17 cellular contexts compared by ENCODE assay signal in genomic region chr16:75616541-75617010, GRCh38. TPM values are rescaled to one million over a fixed set of nuclear protein-coding genes. Genes with fewer than 3 reads are reported as not detected.
DNase-seq lines count a peak whose midpoint lies in the region; ATAC-seq and TF ChIP-seq lines count a peak whose summit lies in the region.
"Had no signal": no experiment of that assay in that cellular context is flagged by ENCODE, and none has a peak within 500 bp of the region (broad histone marks: within the 10 kb centered on the region; RNA-seq: fewer than 3 reads in every experiment).

No MANE protein-coding gene starts in this region.

- WGBS in upper lobe of left lung, 2 donors: 89 to 97% methylated on average over 4 of the region's 4 CpGs

- TF ChIP-seq CTCF in endothelial cell (IDR thresholded peaks at IDR 0.05; ENCODE audit: unreplicated experiment): no peak
- TF ChIP-seq CTCF in upper lobe of left lung (IDR thresholded peaks at IDR 0.05): no peak

- H3K27ac ChIP-seq in upper lobe of left lung: peak overlapping the region in 1 of 4 donors; percentile 28
- H3K27ac ChIP-seq: C4-2B, hepatocyte, KMS-11, tibial nerve had no signal

- TF ChIP-seq POLR2A in upper lobe of left lung (IDR thresholded peaks at IDR 0.05): no peak

- peaks cover 66% of the 10 kb centered on the region for H3K36me3 Mint-ChIP-seq in activated CD4-positive, alpha-beta T cell treated with anti-CD3 and anti-CD28 coated beads, Interleukin-2, amount 10 ng/mL, durations not matched to agents 24 days and 14 days (ENCODE audit: low read depth)
- H3K36me3 Mint-ChIP-seq in T-helper 1 cell treated with Interleukin-12 subunit alpha and Interleukin-12 subunit beta and Interleukin-4 antibody, amounts not matched to agents 30 μg/mL and 1 μg/mL, for 36 hours (ENCODE audit: low read depth): peaks cover 42% of the 10 kb centered on the region
- H3K36me3 Mint-ChIP-seq in endothelial cell (ENCODE audit: low read depth, unreplicated experiment): peaks cover 44% of the 10 kb centered on the region

- peaks cover 2 to 75% (median 65%) of the 10 kb centered on the region in 4 donors for H3K36me3 ChIP-seq in upper lobe of left lung

- H3K4me3 ChIP-seq in upper lobe of left lung: no peak overlapping the region
- H3K4me3 ChIP-seq: hepatocyte, tibial nerve had no signal

- peak; percentile 45 for ATAC-seq in GM21390 (IDR thresholded peaks at IDR 0.05; ENCODE audit: unreplicated experiment)
- ATAC-seq in upper lobe of left lung (ENCODE audit: low FRiP score in 2 of 2): no peak
- ATAC-seq: right cardiac atrium had no signal

- no peaks in the 10 kb centered on the region for H3K9me3 Mint-ChIP-seq in activated CD4-positive, alpha-beta T cell treated with anti-CD3 and anti-CD28 coated beads, Interleukin-2, amount 10 ng/mL, durations not matched to agents 24 days and 14 days
- no peaks in the 10 kb centered on the region for H3K9me3 Mint-ChIP-seq in T-helper 1 cell treated with Interleukin-12 subunit alpha and Interleukin-12 subunit beta and Interleukin-4 antibody, amounts not matched to agents 30 μg/mL and 1 μg/mL, for 36 hours
- H3K9me3 Mint-ChIP-seq in endothelial cell (ENCODE audit: unreplicated experiment): no peaks in the 10 kb centered on the region
- H3K9me3 Mint-ChIP-seq: H9 had no signal

- peak overlapping the region; percentile 62 for H3K27ac Mint-ChIP-seq in activated CD4-positive, alpha-beta T cell treated with anti-CD3 and anti-CD28 coated beads, Interleukin-2, amount 10 ng/mL, durations not matched to agents 24 days and 14 days
- H3K27ac Mint-ChIP-seq in T-helper 1 cell treated with Interleukin-12 subunit alpha and Interleukin-12 subunit beta and Interleukin-4 antibody, amounts not matched to agents 30 μg/mL and 1 μg/mL, for 36 hours: peak overlapping the region; percentile 91
- peak overlapping the region; percentile 82 for H3K27ac Mint-ChIP-seq in endothelial cell (ENCODE audit: unreplicated experiment)
- H3K27ac Mint-ChIP-seq: H9 had no signal

- intact Hi-C loops in activated CD4-positive, alpha-beta T cell treated with anti-CD3 and anti-CD28 coated beads, Interleukin-2, amount 10 ng/mL, durations not matched to agents 24 days and 14 days (cut with micrococcal nuclease): no loop called here

- H3K4me1 ChIP-seq in upper lobe of left lung: peaks cover under 1 to 8% (median 3%) of the 10 kb centered on the region in 4 donors

- H3K4me1 Mint-ChIP-seq in activated CD4-positive, alpha-beta T cell treated with anti-CD3 and anti-CD28 coated beads, Interleukin-2, amount 10 ng/mL, durations not matched to agents 24 days and 14 days: peaks cover 21% of the 10 kb centered on the region
- peaks cover 23% of the 10 kb centered on the region for H3K4me1 Mint-ChIP-seq in T-helper 1 cell treated with Interleukin-12 subunit alpha and Interleukin-12 subunit beta and Interleukin-4 antibody, amounts not matched to agents 30 μg/mL and 1 μg/mL, for 36 hours (ENCODE audit: low read depth)
- peaks cover 30% of the 10 kb centered on the region for H3K4me1 Mint-ChIP-seq in endothelial cell (ENCODE audit: unreplicated experiment)

- H3K27me3 ChIP-seq in upper lobe of left lung: no peaks in the 10 kb centered on the region
- H3K27me3 ChIP-seq: hepatocyte, tibial nerve had no signal

- no peak for TF ChIP-seq EP300 in upper lobe of left lung (IDR thresholded peaks at IDR 0.05)

- no peaks in the 10 kb centered on the region for H3K27me3 Mint-ChIP-seq in activated CD4-positive, alpha-beta T cell treated with anti-CD3 and anti-CD28 coated beads, Interleukin-2, amount 10 ng/mL, durations not matched to agents 24 days and 14 days
- H3K27me3 Mint-ChIP-seq in T-helper 1 cell treated with Interleukin-12 subunit alpha and Interleukin-12 subunit beta and Interleukin-4 antibody, amounts not matched to agents 30 μg/mL and 1 μg/mL, for 36 hours (ENCODE audit: low read depth): no peaks in the 10 kb centered on the region
- H3K27me3 Mint-ChIP-seq in endothelial cell (ENCODE audit: unreplicated experiment): peaks cover 9% of the 10 kb centered on the region

- H3K9me3 ChIP-seq in upper lobe of left lung: no peaks in the 10 kb centered on the region
- H3K9me3 ChIP-seq: tibial nerve had no signal

- DNase-seq in activated CD4-positive, alpha-beta T cell treated with anti-CD3 and anti-CD28 coated beads, Interleukin-2, amount 10 ng/mL, durations not matched to agents 24 days and 14 days: no peak
- no peak for DNase-seq in activated CD4-positive, alpha-beta T cell treated with anti-CD3 and anti-CD28 coated beads for 1 hour
- no peak for DNase-seq in endothelial cell (ENCODE audit: low spot score)
- no peak for DNase-seq in GM19240 (ENCODE audit: insufficient read length, low spot score)
- DNase-seq in upper lobe of left lung: no peak
- no peak for DNase-seq in NCI-H1436 (lab: John Stamatoyannopoulos, UW)
- DNase-seq: H9; NCI-H1092 treated with DMSO at 0.1 percent for 48 hours; nucleus accumbens; right cardiac atrium; stimulated activated CD4-positive, alpha-beta T cell treated with anti-CD3 and anti-CD28 coated beads, Interleukin-2, amount 100 ng/mL, for 24 hours had no signal

- H3K4me3 Mint-ChIP-seq in activated CD4-positive, alpha-beta T cell treated with anti-CD3 and anti-CD28 coated beads, Interleukin-2, amount 10 ng/mL, durations not matched to agents 24 days and 14 days: peak overlapping the region; percentile 35
- H3K4me3 Mint-ChIP-seq in T-helper 1 cell treated with Interleukin-12 subunit alpha and Interleukin-12 subunit beta and Interleukin-4 antibody, amounts not matched to agents 30 μg/mL and 1 μg/mL, for 36 hours: peak overlapping the region; percentile 40
- peak overlapping the region; percentile 66 for H3K4me3 Mint-ChIP-seq in endothelial cell (ENCODE audit: unreplicated experiment)
- H3K4me3 Mint-ChIP-seq: H9 had no signal

RNA-seq across cellular contexts. Expression of gene ADAT1, which starts 6.5 kb away (rescaled TPM):
- total RNA-seq in activated CD4-positive, alpha-beta T cell treated with anti-CD3 and anti-CD28 coated beads, Interleukin-2, amount 10 ng/mL, durations not matched to agents 24 days and 14 days: 58.6 and 64.4 TPM in 2 replicates
- total RNA-seq in endothelial cell (ENCODE audit: unreplicated experiment): 137 TPM
- total RNA-seq in upper lobe of left lung: 10 to 100 TPM; 30.6 to 77.5 (median 46.7) TPM

RNA-seq across cellular contexts. Expression of gene KARS1, which starts 30.9 kb away (rescaled TPM):
- 285 and 296 TPM in 2 replicates for total RNA-seq in activated CD4-positive, alpha-beta T cell treated with anti-CD3 and anti-CD28 coated beads, Interleukin-2, amount 10 ng/mL, durations not matched to agents 24 days and 14 days
- 161 TPM for total RNA-seq in endothelial cell (ENCODE audit: unreplicated experiment)
- 10 to 100 TPM; 59.4 to 94.2 (median 86.3) TPM for total RNA-seq in upper lobe of left lung

RNA-seq across cellular contexts. Expression of gene TERF2IP, which starts 31.0 kb away (rescaled TPM):
- total RNA-seq in activated CD4-positive, alpha-beta T cell treated with anti-CD3 and anti-CD28 coated beads, Interleukin-2, amount 10 ng/mL, durations not matched to agents 24 days and 14 days: 86.8 and 89.1 TPM in 2 replicates
- total RNA-seq in endothelial cell (ENCODE audit: unreplicated experiment) (48.0 TPM), upper lobe of left lung (10 to 100 TPM; 45.1 to 70.0 (median 59.1) TPM)

RNA-seq across cellular contexts. Expression of gene GABARAPL2, which starts 50.4 kb away (rescaled TPM):
- total RNA-seq in activated CD4-positive, alpha-beta T cell treated with anti-CD3 and anti-CD28 coated beads, Interleukin-2, amount 10 ng/mL, durations not matched to agents 24 days and 14 days: 69.9 and 70.4 TPM in 2 replicates
- 222 TPM for total RNA-seq in endothelial cell (ENCODE audit: unreplicated experiment)
- total RNA-seq in upper lobe of left lung: 100 to 1,000 TPM in 2 of 6 donors, 10 to 100 TPM in 4; 14.7 to 103 (median 81.1) TPM
